In the genomic region with DNA sequence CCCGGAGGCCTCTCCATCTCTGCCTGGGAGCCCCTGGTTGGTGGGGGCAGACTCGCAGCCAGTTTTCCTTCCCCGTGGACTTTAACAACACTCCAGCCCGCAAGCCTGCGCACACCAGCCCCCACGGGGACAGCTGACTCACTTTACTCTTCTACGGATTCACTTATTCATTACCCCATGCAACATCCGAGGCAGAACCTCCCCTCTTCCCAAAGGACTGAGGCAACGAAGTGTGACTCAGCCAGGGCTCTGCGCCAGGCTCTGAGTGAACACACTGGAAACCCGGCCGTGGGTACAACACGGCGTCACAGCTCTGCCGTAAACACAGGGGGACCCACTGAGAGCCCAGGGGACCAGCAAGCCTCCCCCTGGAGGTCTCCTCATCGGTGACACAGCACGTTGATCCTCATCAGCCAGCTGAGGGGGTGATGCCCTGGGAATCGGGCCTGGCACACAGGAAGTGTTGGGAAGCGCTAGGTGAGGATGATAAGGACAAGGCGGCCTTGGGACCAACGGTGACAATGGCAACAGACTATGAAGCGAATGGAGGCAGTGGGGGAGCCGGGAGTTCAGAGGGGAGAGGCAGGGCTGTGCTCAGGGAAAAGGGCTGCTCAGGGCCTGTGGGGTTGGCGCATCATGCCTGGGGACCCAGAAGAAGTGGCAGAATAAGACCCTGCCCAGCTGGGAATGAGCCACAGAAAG, we compare ENCODE assay signal across 8 cellular contexts. TPM values are rescaled to one million over a fixed set of nuclear protein-coding genes. Genes with fewer than 3 reads are reported as not detected.
DNase-seq lines count a peak whose midpoint lies in the region; TF ChIP-seq lines count a peak whose summit lies in the region.

No MANE protein-coding gene starts in this region.

- H3K27ac Mint-ChIP-seq in activated naive CD4-positive, alpha-beta T cell treated with anti-CD3 and anti-CD28 coated beads for 36 hours, result peak overlapping the region; percentile 61
- peak overlapping the region; percentile 85 for H3K27ac Mint-ChIP-seq in T-helper 2 cell treated with Interferon-gamma antibody and Interleukin-4, amounts not matched to agents 5 μg/mL and 100 μg/mL, for 36 hours
- H3K27ac Mint-ChIP-seq in type B pancreatic cell, result peak overlapping the region; percentile 46

- H3K4me1 ChIP-seq in duodenal mucosa (ENCODE audit: control insufficient read depth in 1 of 2, insufficient read depth in 2 of 2, low read length in 2 of 2) (peaks cover 49 to 55% of the 10 kb centered on the region in 2 donors), muscle layer of colon (ENCODE audit: insufficient read depth, low read length) (peaks cover 39% of the 10 kb centered on the region)

- no peak for TF ChIP-seq CTCF in type B pancreatic cell (conservative IDR thresholded peaks at IDR 0.05)

- peaks cover 0 to 11% of the 10 kb centered on the region in 2 donors for H3K36me3 ChIP-seq in duodenal mucosa (ENCODE audit: control insufficient read depth in 1 of 2, insufficient read depth in 2 of 2, low read length in 2 of 2)
- H3K36me3 ChIP-seq in muscle layer of colon (ENCODE audit: insufficient read depth, low read length), result no peaks in the 10 kb centered on the region

- H3K27ac ChIP-seq in duodenal mucosa (ENCODE audit: low read depth, low read length), result peak overlapping the region; percentile 71
- peak overlapping the region; percentile 10 for H3K27ac ChIP-seq in muscle layer of colon (ENCODE audit: low read depth, low read length)

- H3K27me3 ChIP-seq in duodenal mucosa (ENCODE audit: control insufficient read depth in 1 of 2, insufficient read depth in 2 of 2, low read length in 2 of 2) (no peaks in the 10 kb centered on the region), muscle layer of colon (ENCODE audit: control insufficient read depth in 1 of 2, insufficient read depth in 2 of 2, low read length in 2 of 2) (no peaks in the 10 kb centered on the region)

- H3K4me3 Mint-ChIP-seq in activated naive CD4-positive, alpha-beta T cell treated with anti-CD3 and anti-CD28 coated beads for 36 hours, result no peak overlapping the region
- H3K4me3 Mint-ChIP-seq in T-helper 2 cell treated with Interferon-gamma antibody and Interleukin-4, amounts not matched to agents 5 μg/mL and 100 μg/mL, for 36 hours, result peak overlapping the region; percentile 63
- no peak overlapping the region for H3K4me3 Mint-ChIP-seq in type B pancreatic cell

- H3K9ac ChIP-seq in duodenal mucosa (ENCODE audit: low read depth in 1 of 2, low read length in 2 of 2), result peak overlapping the region in 1 of 2 donors; percentile 56
- H3K9ac ChIP-seq in muscle layer of colon (ENCODE audit: low read length), result peak overlapping the region; percentile 42

- peaks cover 23% of the 10 kb centered on the region for H3K36me3 Mint-ChIP-seq in activated naive CD4-positive, alpha-beta T cell treated with anti-CD3 and anti-CD28 coated beads for 36 hours (ENCODE audit: low read depth)
- peaks cover 75% of the 10 kb centered on the region for H3K36me3 Mint-ChIP-seq in T-helper 2 cell treated with Interferon-gamma antibody and Interleukin-4, amounts not matched to agents 5 μg/mL and 100 μg/mL, for 36 hours (ENCODE audit: low read depth)
- peaks cover 15% of the 10 kb centered on the region for H3K36me3 Mint-ChIP-seq in type B pancreatic cell

- peak; percentile 31 for DNase-seq in activated naive CD4-positive, alpha-beta T cell treated with anti-CD3 and anti-CD28 coated beads for 36 hours
- DNase-seq in activated naive CD4-positive, alpha-beta T cell (lab: John Stamatoyannopoulos, UW), result no peak
- no peak for DNase-seq in T-helper 2 cell treated with Interferon-gamma antibody and Interleukin-4, amounts not matched to agents 5 μg/mL and 100 μg/mL, for 36 hours (ENCODE audit: low spot score)
- DNase-seq in type B pancreatic cell (ENCODE audit: extremely low spot score, unreplicated experiment), result no peak
- no peak for DNase-seq in NCI-H526 (lab: John Stamatoyannopoulos, UW)
- DNase-seq in germinal center (ENCODE audit: low spot score), result no peak

- CTCF ChIA-PET in activated naive CD4-positive, alpha-beta T cell treated with anti-CD3 and anti-CD28 coated beads for 36 hours (lab: Charles Lee), result interaction anchor here (1.1 kb wide), 1 partner anchor 136 kb away, joined by 5 read pairs; no protein-coding TSS in a partner anchor

- no peaks in the 10 kb centered on the region for H3K27me3 Mint-ChIP-seq in activated naive CD4-positive, alpha-beta T cell treated with anti-CD3 and anti-CD28 coated beads for 36 hours (ENCODE audit: low read depth)
- no peaks in the 10 kb centered on the region for H3K27me3 Mint-ChIP-seq in T-helper 2 cell treated with Interferon-gamma antibody and Interleukin-4, amounts not matched to agents 5 μg/mL and 100 μg/mL, for 36 hours (ENCODE audit: low read depth)
- H3K27me3 Mint-ChIP-seq in type B pancreatic cell, result no peaks in the 10 kb centered on the region

- H3K9me3 Mint-ChIP-seq in activated naive CD4-positive, alpha-beta T cell treated with anti-CD3 and anti-CD28 coated beads for 36 hours, result no peaks in the 10 kb centered on the region
- no peaks in the 10 kb centered on the region for H3K9me3 Mint-ChIP-seq in T-helper 2 cell treated with Interferon-gamma antibody and Interleukin-4, amounts not matched to agents 5 μg/mL and 100 μg/mL, for 36 hours
- H3K9me3 Mint-ChIP-seq in type B pancreatic cell, result no peaks in the 10 kb centered on the region

- H3K4me1 Mint-ChIP-seq in activated naive CD4-positive, alpha-beta T cell treated with anti-CD3 and anti-CD28 coated beads for 36 hours (ENCODE audit: low read depth), result peaks cover 88% of the 10 kb centered on the region
- peaks cover 79% of the 10 kb centered on the region for H3K4me1 Mint-ChIP-seq in T-helper 2 cell treated with Interferon-gamma antibody and Interleukin-4, amounts not matched to agents 5 μg/mL and 100 μg/mL, for 36 hours (ENCODE audit: low read depth)
- H3K4me1 Mint-ChIP-seq in type B pancreatic cell (ENCODE audit: unreplicated experiment), result peaks cover 53% of the 10 kb centered on the region

- intact Hi-C loops in activated naive CD4-positive, alpha-beta T cell treated with anti-CD3 and anti-CD28 coated beads for 36 hours (cut with micrococcal nuclease), result no loop called here

- H3K4me3 ChIP-seq in duodenal mucosa (ENCODE audit: low read depth in 1 of 2, low read length in 2 of 2) (peak overlapping the region in 1 of 2 donors; percentile 24), muscle layer of colon (ENCODE audit: low read depth in 1 of 2, low read length in 2 of 2) (peak overlapping the region; percentile 22 to 38)

- H3K9me3 ChIP-seq in duodenal mucosa (ENCODE audit: control insufficient read depth in 1 of 2, low read length in 2 of 2) (no peaks in the 10 kb centered on the region), muscle layer of colon (ENCODE audit: low read length) (no peaks in the 10 kb centered on the region)

RNA-seq across cellular contexts. Expression of a gene that starts 14.6 kb away (rescaled TPM):
- 100 to 1,000 TPM; 325 to 328 TPM for total RNA-seq in activated naive CD4-positive, alpha-beta T cell treated with anti-CD3 and anti-CD28 coated beads for 36 hours
- total RNA-seq in type B pancreatic cell (ENCODE audit: low replicate concordance), result 75.6 and 179 TPM in 2 replicates

RNA-seq across cellular contexts. Expression of a gene that starts 45.0 kb away (rescaled TPM):
- total RNA-seq in activated naive CD4-positive, alpha-beta T cell treated with anti-CD3 and anti-CD28 coated beads for 36 hours, result 10 to 100 TPM; 45.7 to 50.3 TPM
- 40.3 and 64.7 TPM in 2 replicates for total RNA-seq in type B pancreatic cell (ENCODE audit: low replicate concordance)
